8 cellular contexts compared by ENCODE assay signal in genomic region chr22:39524089-39524752, GRCh38.
DNase-seq lines count a peak whose midpoint lies in the region; ATAC-seq and TF ChIP-seq lines count a peak whose summit lies in the region.

No MANE protein-coding gene starts in this region.

- peak overlapping the region; percentile 1 for H3K9ac ChIP-seq in Loucy (ENCODE audit: low read depth, low read length, poor library complexity, severe bottlenecking)
- no peak overlapping the region for H3K9ac ChIP-seq in parathyroid adenoma

- H4K20me1 ChIP-seq in Loucy (ENCODE audit: insufficient read depth, low read length, poor library complexity, severe bottlenecking): peaks cover 82% of the 10 kb centered on the region

- no peaks in the 10 kb centered on the region for H3K9me2 ChIP-seq in Loucy (replicated peaks; ENCODE audit: low read depth, low read length)

- H3K4me1 ChIP-seq in Loucy (ENCODE audit: insufficient read depth, low read length, poor library complexity, severe bottlenecking) (peaks cover 41% of the 10 kb centered on the region), parathyroid adenoma (peaks cover 37% of the 10 kb centered on the region)

- peaks cover 19% of the 10 kb centered on the region for H3F3A ChIP-seq in Loucy (ENCODE audit: low read depth)

- DNase-seq in EH (ENCODE audit: low read depth): peak; percentile 33
- no peak for DNase-seq in caudate nucleus (lab: John Stamatoyannopoulos, UW)
- no peak for DNase-seq in NCI-H1694 treated with DMSO at 0.1 percent for 48 hours (lab: John Stamatoyannopoulos, UW)
- no peak for DNase-seq in GF-D8 (lab: John Stamatoyannopoulos, UW)
- no peak for DNase-seq in central memory CD4-positive, alpha-beta T cell

- H2AFZ ChIP-seq in Loucy (ENCODE audit: low read length): no peak overlapping the region
- H2AFZ ChIP-seq in parathyroid adenoma: no peak overlapping the region

- H3K27me3 ChIP-seq in Loucy (ENCODE audit: insufficient read depth, low read length, poor library complexity, severe bottlenecking) (peaks cover 13% of the 10 kb centered on the region), parathyroid adenoma (ENCODE audit: control insufficient read depth, insufficient read depth, low read length) (no peaks in the 10 kb centered on the region)

- H3K4me2 ChIP-seq in Loucy (ENCODE audit: low read depth, low read length, poor library complexity, severe bottlenecking) (peak overlapping the region; percentile 95), parathyroid adenoma (ENCODE audit: low read length) (no peak overlapping the region)

- H3K4me3 ChIP-seq in Loucy (ENCODE audit: low read length, poor library complexity, severe bottlenecking) (peak overlapping the region; percentile 99), parathyroid adenoma (ENCODE audit: low read depth, low read length) (peak overlapping the region; percentile 100)

- H3K27ac ChIP-seq in caudate nucleus (ENCODE audit: low read depth, low read length) (peak overlapping the region; percentile 8), parathyroid adenoma (peak overlapping the region; percentile 44)

- no peak for ATAC-seq in HG03039 (IDR thresholded peaks at IDR 0.05; ENCODE audit: unreplicated experiment)

- TF ChIP-seq CTCF in Loucy (conservative IDR thresholded peaks at IDR 0.05; ENCODE audit: low read length) (no peak), parathyroid adenoma (IDR thresholded peaks at IDR 0.05) (no peak)

- H3K79me2 ChIP-seq in Loucy (ENCODE audit: insufficient read depth, low read length) (peaks cover 88% of the 10 kb centered on the region), parathyroid adenoma (peaks cover 15% of the 10 kb centered on the region)

- H3K36me3 ChIP-seq in Loucy (ENCODE audit: insufficient read depth, low read length) (peaks cover 44% of the 10 kb centered on the region), parathyroid adenoma (ENCODE audit: control insufficient read depth, insufficient read depth, low read length) (no peaks in the 10 kb centered on the region)

- H3K9me3 ChIP-seq in Loucy (ENCODE audit: insufficient read depth, low read depth, low read length): no peaks in the 10 kb centered on the region
- H3K9me3 ChIP-seq in parathyroid adenoma (ENCODE audit: control insufficient read depth, low read length): no peaks in the 10 kb centered on the region
